ENCODE assay signal across 29 cellular contexts in the genomic region with DNA sequence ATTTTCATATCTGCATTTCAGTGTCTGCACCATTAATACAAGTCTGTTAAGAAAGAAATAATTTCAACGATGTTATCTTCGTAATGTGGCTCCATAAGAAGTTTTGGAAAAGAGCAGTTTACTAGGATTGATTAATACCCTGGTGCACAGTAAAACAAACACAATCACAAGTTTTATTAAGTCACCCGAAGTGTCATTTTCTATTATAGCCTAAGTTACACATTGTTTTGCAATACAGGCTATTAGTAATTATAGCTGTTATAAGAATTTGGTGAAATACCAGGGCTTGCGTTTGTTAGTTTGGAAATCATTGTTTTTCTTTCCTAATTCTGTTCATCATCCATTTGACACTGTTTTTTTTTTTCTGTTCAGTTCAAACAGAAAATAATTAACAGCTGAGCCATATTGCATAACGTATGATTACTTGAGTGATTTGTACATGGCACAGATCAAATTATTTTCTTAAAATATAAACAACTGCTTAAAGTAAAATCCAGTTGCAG. TPM values are rescaled to one million over a fixed set of nuclear protein-coding genes. Genes with fewer than 3 reads are reported as not detected.
"Had no signal": no experiment of that assay in that cellular context is flagged by ENCODE, and none has a peak within 500 bp of the region (broad histone marks: within the 10 kb centered on the region; RNA-seq: fewer than 3 reads in every experiment).

No MANE protein-coding gene starts in this region.

- H3K4me3 ChIP-seq: coronary artery, esophagus muscularis mucosa, gastrocnemius medialis, heart left ventricle, hepatocyte, lung, mucosa of descending colon, prostate gland, sigmoid colon, testis, tibial artery had no signal

- H3K27me3 ChIP-seq: esophagus muscularis mucosa, gastrocnemius medialis, heart left ventricle, sigmoid colon, testis, tibial artery had no signal

- H3K36me3 ChIP-seq: esophagus muscularis mucosa, gastrocnemius medialis, heart left ventricle, prostate gland, sigmoid colon, tibial artery had no signal

- H3K4me2 ChIP-seq: hepatocyte had no signal

- ATAC-seq: heart left ventricle; left lobe of liver; mucosa of descending colon; natural killer cell treated with Interleukin-12 subunit alpha and Interleukin-12 subunit beta and Interleukin-15 and Interleukin-18, amount 100 ng/mL, for 72 hours; right cardiac atrium; stimulated activated memory B cell treated with anti-CD40 and anti-IgM and Interleukin-4, amounts not matched to agents 10 μg/mL and 1 μg/mL and 100 μg/mL, for 72 hours; stimulated activated naive CD8-positive, alpha-beta T cell treated with anti-CD3 and anti-CD28 coated beads, Interleukin-15, amount 100 ng/mL, for 72 hours had no signal

- H3K79me2 ChIP-seq: hepatocyte had no signal

- DNase-seq: dermis blood vessel endothelial cell; effector memory CD4-positive, alpha-beta T cell; foreskin fibroblast; gastrocnemius medialis; heart left ventricle; kidney; mucosa of descending colon; naive B cell; right cardiac atrium; sigmoid colon; stimulated activated CD4-positive, alpha-beta T cell treated with anti-CD3 and anti-CD28 coated beads, Interleukin-2, amount 100 ng/mL, for 24 hours; stimulated activated CD4-positive, alpha-beta T cell treated with anti-CD3 and anti-CD28 coated beads, Interleukin-4, amount 100 ng/mL, for 4 hours; stimulated activated naive CD8-positive, alpha-beta T cell treated with anti-CD3 and anti-CD28 coated beads, Interleukin-15, amount 100 ng/mL, for 72 hours; testis; tibial artery had no signal

- H2AFZ ChIP-seq: hepatocyte had no signal

- H3K27ac ChIP-seq: coronary artery, esophagus muscularis mucosa, heart left ventricle, hepatocyte, prostate gland, testis, tibial artery had no signal

- H3K4me1 ChIP-seq: esophagus muscularis mucosa, gastrocnemius medialis, heart left ventricle, prostate gland, sigmoid colon, testis, tibial artery had no signal

- H3K9me3 ChIP-seq: esophagus muscularis mucosa, gastrocnemius medialis, heart left ventricle, mucosa of descending colon, prostate gland, sigmoid colon, testis, tibial artery had no signal

RNA-seq across cellular contexts. Expression of a gene that starts 30.6 kb away (rescaled TPM):
- total RNA-seq: kidney; natural killer cell treated with Interleukin-12 subunit alpha and Interleukin-12 subunit beta and Interleukin-15 and Interleukin-18, amount 100 ng/mL, for 72 hours; prostate gland had no signal
- polyA plus RNA-seq: hepatocyte had no signal

RNA-seq across cellular contexts. Expression of a gene that starts 39.4 kb away (rescaled TPM):
- total RNA-seq: esophagus muscularis mucosa; heart left ventricle; kidney; left lobe of liver; liver; lung; mucosa of descending colon; natural killer cell treated with Interleukin-12 subunit alpha and Interleukin-12 subunit beta and Interleukin-15 and Interleukin-18, amount 100 ng/mL, for 72 hours; neural crest cell; osteocyte; prostate gland; right cardiac atrium; sigmoid colon; skeletal muscle tissue; subcutaneous adipose tissue; testis; urinary bladder had no signal
- polyA plus RNA-seq: heart left ventricle, hepatocyte, liver, right cardiac atrium, urinary bladder had no signal
